4 cellular contexts compared by ENCODE assay signal in the genomic region with DNA sequence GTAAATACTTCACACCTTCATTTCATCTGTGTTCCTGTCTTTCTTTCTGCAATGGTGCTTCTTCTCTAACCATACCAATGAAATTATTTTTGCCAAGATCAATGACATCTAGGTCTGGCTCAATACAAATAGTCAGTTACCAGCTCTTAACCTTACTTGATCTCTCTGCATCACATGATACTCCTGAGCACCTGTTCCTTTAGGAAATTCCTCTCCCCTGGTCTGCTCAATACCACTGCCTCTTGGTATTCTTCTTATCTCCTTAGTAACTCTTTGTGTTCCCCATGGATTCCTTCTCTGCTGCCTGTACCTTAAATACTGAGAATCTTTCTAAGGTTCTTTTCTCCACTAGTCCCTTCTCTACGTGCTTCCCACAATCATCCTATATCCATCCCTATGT. TPM values are rescaled to one million over a fixed set of nuclear protein-coding genes. Genes with fewer than 3 reads are reported as not detected.
"Had no signal": no experiment of that assay in that cellular context is flagged by ENCODE, and none has a peak within 500 bp of the region (broad histone marks: within the 10 kb centered on the region; RNA-seq: fewer than 3 reads in every experiment).

No MANE protein-coding gene starts in this region.

- H3K4me3 ChIP-seq: GM12878 had no signal

- ATAC-seq: GM12878 had no signal

- DNase-seq: GDM1, GF-D8 had no signal

RNA-seq across cellular contexts. Expression of a gene that starts 25.9 kb away (rescaled TPM):
- total RNA-seq: G401, GM12878 had no signal

RNA-seq across cellular contexts. Expression of a gene that starts 57.3 kb away (rescaled TPM):
- total RNA-seq: G401, GM12878 had no signal
- polyA plus RNA-seq: GM12878 had no signal
